In the genomic region with DNA sequence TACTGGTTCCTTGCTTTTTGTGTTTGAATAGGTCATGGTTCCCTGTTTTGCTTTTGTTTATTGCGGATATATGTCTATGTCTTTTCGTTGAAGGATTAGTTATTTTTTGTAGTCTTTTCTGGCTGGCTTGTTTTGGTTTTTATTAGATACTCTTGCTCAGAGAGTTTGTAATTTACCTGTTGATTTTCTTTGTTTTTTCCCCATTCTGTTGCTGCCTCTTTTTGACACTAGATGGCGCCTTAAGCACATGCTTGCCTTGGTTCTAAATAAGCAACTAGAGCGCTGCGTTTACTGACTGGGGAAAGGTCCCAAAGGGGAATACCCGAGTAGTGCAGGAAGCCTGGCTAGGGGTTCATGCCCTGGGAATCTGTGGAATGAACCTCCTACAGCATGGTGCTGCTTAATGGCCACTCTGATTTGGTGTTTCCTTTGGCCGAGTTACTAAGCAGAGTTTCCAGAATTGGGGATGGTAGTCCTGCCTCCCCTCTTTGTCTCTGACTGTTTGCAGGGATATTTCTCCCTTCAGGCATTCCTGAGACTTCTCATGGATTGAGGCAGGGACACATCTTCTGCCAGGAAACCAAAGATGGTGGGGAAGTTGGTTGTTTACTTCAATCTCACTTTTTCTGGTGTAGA, we compare ENCODE assay signal across 1 cellular context.
TF ChIP-seq lines count a peak whose summit lies in the region.

No MANE protein-coding gene starts in this region.

TF ChIP-seq in K562, 482 proteins besides CTCF, POLR2A, EP300 and RAD21 (continued from another document and continues in another):
- TF ChIP-seq, protein P1, sequence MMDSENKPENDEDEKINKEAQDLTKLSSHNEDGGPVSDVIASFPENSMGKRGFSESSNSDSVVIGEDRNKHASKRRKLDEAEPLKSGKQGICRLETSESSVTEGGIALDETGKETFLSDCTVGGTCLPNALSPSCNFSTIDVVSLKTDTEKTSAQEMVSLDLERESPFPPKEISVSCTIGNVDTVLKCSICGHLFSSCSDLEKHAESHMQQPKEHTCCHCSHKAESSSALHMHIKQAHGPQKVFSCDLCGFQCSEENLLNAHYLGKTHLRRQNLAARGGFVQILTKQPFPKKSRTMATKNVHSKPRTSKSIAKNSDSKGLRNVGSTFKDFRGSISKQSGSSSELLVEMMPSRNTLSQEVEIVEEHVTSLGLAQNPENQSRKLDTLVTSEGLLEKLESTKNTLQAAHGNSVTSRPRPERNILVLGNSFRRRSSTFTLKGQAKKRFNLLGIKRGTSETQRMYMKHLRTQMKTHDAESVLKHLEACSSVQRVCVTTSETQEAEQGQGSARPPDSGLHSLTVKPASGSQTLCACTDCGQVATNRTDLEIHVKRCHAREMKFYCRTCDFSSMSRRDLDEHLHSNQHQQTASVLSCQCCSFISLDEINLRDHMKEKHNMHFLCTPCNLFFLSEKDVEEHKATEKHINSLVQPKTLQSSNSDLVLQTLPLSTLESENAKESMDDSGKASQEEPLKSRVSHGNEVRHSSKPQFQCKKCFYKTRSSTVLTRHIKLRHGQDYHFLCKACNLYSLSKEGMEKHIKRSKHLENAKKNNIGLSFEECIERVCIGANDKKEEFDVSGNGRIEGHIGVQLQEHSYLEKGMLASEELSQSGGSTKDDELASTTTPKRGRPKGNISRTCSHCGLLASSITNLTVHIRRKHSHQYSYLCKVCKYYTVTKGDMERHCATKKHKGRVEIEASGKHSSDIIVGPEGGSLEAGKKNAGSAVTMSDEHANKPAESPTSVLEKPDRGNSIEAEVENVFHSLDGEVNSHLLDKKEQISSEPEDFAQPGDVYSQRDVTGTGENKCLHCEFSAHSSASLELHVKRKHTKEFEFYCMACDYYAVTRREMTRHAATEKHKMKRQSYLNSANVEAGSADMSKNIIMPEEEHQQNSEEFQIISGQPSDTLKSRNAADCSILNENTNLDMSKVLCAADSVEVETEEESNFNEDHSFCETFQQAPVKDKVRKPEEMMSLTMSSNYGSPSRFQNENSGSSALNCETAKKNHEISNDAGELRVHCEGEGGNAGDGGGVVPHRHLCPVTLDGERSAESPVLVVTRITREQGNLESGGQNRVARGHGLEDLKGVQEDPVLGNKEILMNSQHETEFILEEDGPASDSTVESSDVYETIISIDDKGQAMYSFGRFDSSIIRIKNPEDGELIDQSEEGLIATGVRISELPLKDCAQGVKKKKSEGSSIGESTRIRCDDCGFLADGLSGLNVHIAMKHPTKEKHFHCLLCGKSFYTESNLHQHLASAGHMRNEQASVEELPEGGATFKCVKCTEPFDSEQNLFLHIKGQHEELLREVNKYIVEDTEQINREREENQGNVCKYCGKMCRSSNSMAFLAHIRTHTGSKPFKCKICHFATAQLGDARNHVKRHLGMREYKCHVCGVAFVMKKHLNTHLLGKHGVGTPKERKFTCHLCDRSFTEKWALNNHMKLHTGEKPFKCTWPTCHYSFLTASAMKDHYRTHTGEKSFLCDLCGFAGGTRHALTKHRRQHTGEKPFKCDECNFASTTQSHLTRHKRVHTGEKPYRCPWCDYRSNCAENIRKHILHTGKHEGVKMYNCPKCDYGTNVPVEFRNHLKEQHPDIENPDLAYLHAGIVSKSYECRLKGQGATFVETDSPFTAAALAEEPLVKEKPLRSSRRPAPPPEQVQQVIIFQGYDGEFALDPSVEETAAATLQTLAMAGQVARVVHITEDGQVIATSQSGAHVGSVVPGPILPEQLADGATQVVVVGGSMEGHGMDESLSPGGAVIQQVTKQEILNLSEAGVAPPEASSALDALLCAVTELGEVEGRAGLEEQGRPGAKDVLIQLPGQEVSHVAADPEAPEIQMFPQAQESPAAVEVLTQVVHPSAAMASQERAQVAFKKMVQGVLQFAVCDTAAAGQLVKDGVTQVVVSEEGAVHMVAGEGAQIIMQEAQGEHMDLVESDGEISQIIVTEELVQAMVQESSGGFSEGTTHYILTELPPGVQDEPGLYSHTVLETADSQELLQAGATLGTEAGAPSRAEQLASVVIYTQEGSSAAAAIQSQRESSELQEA (IDR thresholded peaks at IDR 0.05; ENCODE audit: low read depth) = no peak
- TF ChIP-seq SIRT6 (IDR thresholded peaks at IDR 0.05; ENCODE audit: low read depth, low read length) (no peak), CTBP1 (IDR thresholded peaks at IDR 0.05; ENCODE audit: borderline replicate concordance) (no peak), FUS (optimal IDR thresholded peaks at IDR 0.05; ENCODE audit: low read depth, low read length) (no peak), HLTF (IDR thresholded peaks at IDR 0.05) (peak; percentile 93), IFI16 (CRISPR knock-in tag; IDR thresholded peaks at IDR 0.05) (no peak), ZKSCAN3 (CRISPR knock-in tag; IDR thresholded peaks at IDR 0.05) (no peak), ZNF561 (CRISPR knock-in tag; conservative IDR thresholded peaks at IDR 0.05) (no peak), NELFE (IDR thresholded peaks at IDR 0.05; ENCODE audit: insufficient read depth, insufficient read length) (no peak), ZNF507 (tag; conservative IDR thresholded peaks at IDR 0.05) (no peak), SAFB2 (IDR thresholded peaks at IDR 0.05; ENCODE audit: borderline replicate concordance, low read depth, low read length, severe bottlenecking) (no peak), CREB1 (IDR thresholded peaks at IDR 0.05) (no peak), CREB1 (CRISPR knock-in tag; IDR thresholded peaks at IDR 0.05) (no peak), FOXP1 (CRISPR knock-in tag; IDR thresholded peaks at IDR 0.05) (no peak), CCAR2 (IDR thresholded peaks at IDR 0.05; ENCODE audit: low read depth, low read length) (no peak), PTTG1 (tag; IDR thresholded peaks at IDR 0.05; ENCODE audit: low read depth) (no peak), MIER1 (IDR thresholded peaks at IDR 0.05; ENCODE audit: low read depth) (peak; percentile 73; the same call in 1 of the 2 replicates), BDP1 (IDR thresholded peaks at IDR 0.05; ENCODE audit: insufficient read depth, insufficient read length) (no peak), ZC3H8 (IDR thresholded peaks at IDR 0.05) (no peak), EP400 (IDR thresholded peaks at IDR 0.05) (no peak), RFX1 (IDR thresholded peaks at IDR 0.05) (no peak), ZNF76 (CRISPR knock-in tag; IDR thresholded peaks at IDR 0.05; ENCODE audit: borderline replicate concordance) (no peak), BCOR (IDR thresholded peaks at IDR 0.05) (peak; percentile 54; the same call in 1 of the 2 replicates), ZNF584 (CRISPR knock-in tag; IDR thresholded peaks at IDR 0.05; ENCODE audit: low read depth) (no peak), RBM25 (IDR thresholded peaks at IDR 0.05; ENCODE audit: low read depth, low read length, severe bottlenecking) (no peak), CHD1 (IDR thresholded peaks at IDR 0.05; ENCODE audit: low read length) (no peak), BMI1 (IDR thresholded peaks at IDR 0.05; ENCODE audit: low read length) (no peak), ZFP30 (CRISPR knock-in tag; IDR thresholded peaks at IDR 0.05; ENCODE audit: borderline replicate concordance) (no peak), ZNF408 (CRISPR knock-in tag; IDR thresholded peaks at IDR 0.05; ENCODE audit: low read depth) (no peak), STAT5A (IDR thresholded peaks at IDR 0.05; ENCODE audit: borderline replicate concordance, low read length) (no peak)
- TF ChIP-seq, protein P2, sequence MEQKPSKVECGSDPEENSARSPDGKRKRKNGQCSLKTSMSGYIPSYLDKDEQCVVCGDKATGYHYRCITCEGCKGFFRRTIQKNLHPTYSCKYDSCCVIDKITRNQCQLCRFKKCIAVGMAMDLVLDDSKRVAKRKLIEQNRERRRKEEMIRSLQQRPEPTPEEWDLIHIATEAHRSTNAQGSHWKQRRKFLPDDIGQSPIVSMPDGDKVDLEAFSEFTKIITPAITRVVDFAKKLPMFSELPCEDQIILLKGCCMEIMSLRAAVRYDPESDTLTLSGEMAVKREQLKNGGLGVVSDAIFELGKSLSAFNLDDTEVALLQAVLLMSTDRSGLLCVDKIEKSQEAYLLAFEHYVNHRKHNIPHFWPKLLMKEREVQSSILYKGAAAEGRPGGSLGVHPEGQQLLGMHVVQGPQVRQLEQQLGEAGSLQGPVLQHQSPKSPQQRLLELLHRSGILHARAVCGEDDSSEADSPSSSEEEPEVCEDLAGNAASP (IDR thresholded peaks at IDR 0.05) = no peak
- TF ChIP-seq, protein P3, sequence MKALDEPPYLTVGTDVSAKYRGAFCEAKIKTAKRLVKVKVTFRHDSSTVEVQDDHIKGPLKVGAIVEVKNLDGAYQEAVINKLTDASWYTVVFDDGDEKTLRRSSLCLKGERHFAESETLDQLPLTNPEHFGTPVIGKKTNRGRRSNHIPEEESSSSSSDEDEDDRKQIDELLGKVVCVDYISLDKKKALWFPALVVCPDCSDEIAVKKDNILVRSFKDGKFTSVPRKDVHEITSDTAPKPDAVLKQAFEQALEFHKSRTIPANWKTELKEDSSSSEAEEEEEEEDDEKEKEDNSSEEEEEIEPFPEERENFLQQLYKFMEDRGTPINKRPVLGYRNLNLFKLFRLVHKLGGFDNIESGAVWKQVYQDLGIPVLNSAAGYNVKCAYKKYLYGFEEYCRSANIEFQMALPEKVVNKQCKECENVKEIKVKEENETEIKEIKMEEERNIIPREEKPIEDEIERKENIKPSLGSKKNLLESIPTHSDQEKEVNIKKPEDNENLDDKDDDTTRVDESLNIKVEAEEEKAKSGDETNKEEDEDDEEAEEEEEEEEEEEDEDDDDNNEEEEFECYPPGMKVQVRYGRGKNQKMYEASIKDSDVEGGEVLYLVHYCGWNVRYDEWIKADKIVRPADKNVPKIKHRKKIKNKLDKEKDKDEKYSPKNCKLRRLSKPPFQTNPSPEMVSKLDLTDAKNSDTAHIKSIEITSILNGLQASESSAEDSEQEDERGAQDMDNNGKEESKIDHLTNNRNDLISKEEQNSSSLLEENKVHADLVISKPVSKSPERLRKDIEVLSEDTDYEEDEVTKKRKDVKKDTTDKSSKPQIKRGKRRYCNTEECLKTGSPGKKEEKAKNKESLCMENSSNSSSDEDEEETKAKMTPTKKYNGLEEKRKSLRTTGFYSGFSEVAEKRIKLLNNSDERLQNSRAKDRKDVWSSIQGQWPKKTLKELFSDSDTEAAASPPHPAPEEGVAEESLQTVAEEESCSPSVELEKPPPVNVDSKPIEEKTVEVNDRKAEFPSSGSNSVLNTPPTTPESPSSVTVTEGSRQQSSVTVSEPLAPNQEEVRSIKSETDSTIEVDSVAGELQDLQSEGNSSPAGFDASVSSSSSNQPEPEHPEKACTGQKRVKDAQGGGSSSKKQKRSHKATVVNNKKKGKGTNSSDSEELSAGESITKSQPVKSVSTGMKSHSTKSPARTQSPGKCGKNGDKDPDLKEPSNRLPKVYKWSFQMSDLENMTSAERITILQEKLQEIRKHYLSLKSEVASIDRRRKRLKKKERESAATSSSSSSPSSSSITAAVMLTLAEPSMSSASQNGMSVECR (CRISPR knock-in tag; IDR thresholded peaks at IDR 0.05) = no peak
- TF ChIP-seq, protein P4, sequence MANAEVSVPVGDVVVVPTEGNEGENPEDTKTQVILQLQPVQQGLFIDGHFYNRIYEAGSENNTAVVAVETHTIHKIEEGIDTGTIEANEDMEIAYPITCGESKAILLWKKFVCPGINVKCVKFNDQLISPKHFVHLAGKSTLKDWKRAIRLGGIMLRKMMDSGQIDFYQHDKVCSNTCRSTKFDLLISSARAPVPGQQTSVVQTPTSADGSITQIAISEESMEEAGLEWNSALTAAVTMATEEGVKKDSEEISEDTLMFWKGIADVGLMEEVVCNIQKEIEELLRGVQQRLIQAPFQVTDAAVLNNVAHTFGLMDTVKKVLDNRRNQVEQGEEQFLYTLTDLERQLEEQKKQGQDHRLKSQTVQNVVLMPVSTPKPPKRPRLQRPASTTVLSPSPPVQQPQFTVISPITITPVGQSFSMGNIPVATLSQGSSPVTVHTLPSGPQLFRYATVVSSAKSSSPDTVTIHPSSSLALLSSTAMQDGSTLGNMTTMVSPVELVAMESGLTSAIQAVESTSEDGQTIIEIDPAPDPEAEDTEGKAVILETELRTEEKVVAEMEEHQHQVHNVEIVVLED (CRISPR knock-in tag; IDR thresholded peaks at IDR 0.05) = no peak
- TF ChIP-seq, protein P5, sequence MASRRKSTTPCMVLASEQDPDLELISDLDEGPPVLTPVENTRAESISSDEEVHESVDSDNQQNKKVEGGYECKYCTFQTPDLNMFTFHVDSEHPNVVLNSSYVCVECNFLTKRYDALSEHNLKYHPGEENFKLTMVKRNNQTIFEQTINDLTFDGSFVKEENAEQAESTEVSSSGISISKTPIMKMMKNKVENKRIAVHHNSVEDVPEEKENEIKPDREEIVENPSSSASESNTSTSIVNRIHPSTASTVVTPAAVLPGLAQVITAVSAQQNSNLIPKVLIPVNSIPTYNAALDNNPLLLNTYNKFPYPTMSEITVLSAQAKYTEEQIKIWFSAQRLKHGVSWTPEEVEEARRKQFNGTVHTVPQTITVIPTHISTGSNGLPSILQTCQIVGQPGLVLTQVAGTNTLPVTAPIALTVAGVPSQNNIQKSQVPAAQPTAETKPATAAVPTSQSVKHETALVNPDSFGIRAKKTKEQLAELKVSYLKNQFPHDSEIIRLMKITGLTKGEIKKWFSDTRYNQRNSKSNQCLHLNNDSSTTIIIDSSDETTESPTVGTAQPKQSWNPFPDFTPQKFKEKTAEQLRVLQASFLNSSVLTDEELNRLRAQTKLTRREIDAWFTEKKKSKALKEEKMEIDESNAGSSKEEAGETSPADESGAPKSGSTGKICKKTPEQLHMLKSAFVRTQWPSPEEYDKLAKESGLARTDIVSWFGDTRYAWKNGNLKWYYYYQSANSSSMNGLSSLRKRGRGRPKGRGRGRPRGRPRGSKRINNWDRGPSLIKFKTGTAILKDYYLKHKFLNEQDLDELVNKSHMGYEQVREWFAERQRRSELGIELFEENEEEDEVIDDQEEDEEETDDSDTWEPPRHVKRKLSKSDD (conservative IDR thresholded peaks at IDR 0.05; ENCODE audit: low read length) = no peak
- TF ChIP-seq, protein P6, sequence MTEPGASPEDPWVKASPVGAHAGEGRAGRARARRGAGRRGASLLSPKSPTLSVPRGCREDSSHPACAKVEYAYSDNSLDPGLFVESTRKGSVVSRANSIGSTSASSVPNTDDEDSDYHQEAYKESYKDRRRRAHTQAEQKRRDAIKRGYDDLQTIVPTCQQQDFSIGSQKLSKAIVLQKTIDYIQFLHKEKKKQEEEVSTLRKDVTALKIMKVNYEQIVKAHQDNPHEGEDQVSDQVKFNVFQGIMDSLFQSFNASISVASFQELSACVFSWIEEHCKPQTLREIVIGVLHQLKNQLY (CRISPR knock-in tag; conservative IDR thresholded peaks at IDR 0.05) = no peak
- TF ChIP-seq, protein P7, sequence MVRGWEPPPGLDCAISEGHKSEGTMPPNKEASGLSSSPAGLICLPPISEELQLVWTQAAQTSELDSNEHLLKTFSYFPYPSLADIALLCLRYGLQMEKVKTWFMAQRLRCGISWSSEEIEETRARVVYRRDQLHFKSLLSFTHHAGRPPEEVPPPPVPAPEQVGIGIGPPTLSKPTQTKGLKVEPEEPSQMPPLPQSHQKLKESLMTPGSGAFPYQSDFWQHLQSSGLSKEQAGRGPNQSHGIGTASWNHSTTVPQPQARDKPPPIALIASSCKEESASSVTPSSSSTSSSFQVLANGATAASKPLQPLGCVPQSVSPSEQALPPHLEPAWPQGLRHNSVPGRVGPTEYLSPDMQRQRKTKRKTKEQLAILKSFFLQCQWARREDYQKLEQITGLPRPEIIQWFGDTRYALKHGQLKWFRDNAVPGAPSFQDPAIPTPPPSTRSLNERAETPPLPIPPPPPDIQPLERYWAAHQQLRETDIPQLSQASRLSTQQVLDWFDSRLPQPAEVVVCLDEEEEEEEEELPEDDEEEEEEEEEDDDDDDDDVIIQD (CRISPR knock-in tag; IDR thresholded peaks at IDR 0.05) = no peak
